ENCODE assay signal across 17 cellular contexts in genomic region chr7:23254051-23254681, GRCh38. TPM values are rescaled to one million over a fixed set of nuclear protein-coding genes. Genes with fewer than 3 reads are reported as not detected.
DNase-seq lines count a peak whose midpoint lies in the region; ATAC-seq, FAIRE-seq and TF ChIP-seq lines count a peak whose summit lies in the region.
"Had no signal": no experiment of that assay in that cellular context is flagged by ENCODE, and none has a peak within 500 bp of the region (broad histone marks: within the 10 kb centered on the region; RNA-seq: fewer than 3 reads in every experiment).

No MANE protein-coding gene starts in this region.

- H3K23me2 ChIP-seq in H9 (ENCODE audit: insufficient read length, low read depth, low read length, poor library complexity, severe bottlenecking) = no peaks in the 10 kb centered on the region

- DNase-seq in A549 (ENCODE audit: low read depth in 1 of 2, low spot score in 1 of 2) = no peak
- peak; percentile 20 for DNase-seq in LoVo (ENCODE audit: low spot score)
- DNase-seq in astrocyte (ENCODE audit: low read depth) = peak; percentile 57
- no peak for DNase-seq in mesenchymal stem cell
- no peak for DNase-seq in effector memory CD4-positive, alpha-beta T cell
- no peak for DNase-seq in H9
- DNase-seq: Caco-2, NCI-H2029, NCI-H510A treated with DMSO at 0.1 percent for 48 hours, Peyer's patch, SHP77 had no signal

- no peak for TF ChIP-seq RAD21 in A549 (conservative IDR thresholded peaks at IDR 0.05 in 1 of 2, IDR thresholded peaks at IDR 0.05 in 1 of 2)

- H3K9me3 Mint-ChIP-seq in astrocyte (ENCODE audit: unreplicated experiment) = peaks cover 4% of the 10 kb centered on the region
- H3K9me3 Mint-ChIP-seq in H9 = peaks cover 0 to 4% of the 10 kb centered on the region in 2 experiments; a peak in 1 of 5 replicates

- H3K4me3 ChIP-seq in A549 = no peak overlapping the region
- H3K4me3 ChIP-seq in astrocyte (ENCODE audit: insufficient read depth, low read depth, low read length) = no peak overlapping the region
- H3K4me3 ChIP-seq in mesenchymal stem cell (ENCODE audit: insufficient read depth in 1 of 2, low read depth in 1 of 2, low read length in 2 of 2) = no peak overlapping the region
- H3K4me3 ChIP-seq in effector memory CD4-positive, alpha-beta T cell (ENCODE audit: insufficient read depth, low read depth, low read length, poor library complexity, severe bottlenecking) = no peak overlapping the region
- H3K4me3 ChIP-seq: Peyer's patch had no signal

- ATAC-seq in A549 (peak; percentile 27 to 56; a peak in 3 of 6 replicates), GM19395 (IDR thresholded peaks at IDR 0.05; ENCODE audit: unreplicated experiment) (no peak)
- no peak for ATAC-seq in activated CD4-positive, CD25-positive, alpha-beta regulatory T cell treated with anti-CD3 and anti-CD28 coated beads, Interleukin-2, amount 50 U/mL, for 24 hours
- ATAC-seq: HCT116 had no signal

- H3K4me1 Mint-ChIP-seq in astrocyte (ENCODE audit: low read depth, unreplicated experiment) (no peaks in the 10 kb centered on the region), H9 (no peaks in the 10 kb centered on the region; a peak in 1 of 4 replicates)

- no peak overlapping the region for H2BK20ac ChIP-seq in H9 (ENCODE audit: low read depth, low read length, poor library complexity, severe bottlenecking)

- no peaks in the 10 kb centered on the region for H4K20me1 ChIP-seq in astrocyte (ENCODE audit: insufficient read depth, low read length)
- H4K20me1 ChIP-seq in H9 (ENCODE audit: control insufficient read depth, insufficient read depth, insufficient read length) = no peaks in the 10 kb centered on the region

- H3K79me1 ChIP-seq in mesenchymal stem cell (replicated peaks; ENCODE audit: low read length, poor library complexity, severe bottlenecking) (no peaks in the 10 kb centered on the region), H9 (ENCODE audit: insufficient read depth, low read depth, low read length, poor library complexity, severe bottlenecking) (no peaks in the 10 kb centered on the region)

- H3K9me3 ChIP-seq in A549 (0 out of 3 replicates have a peak, but pooled peaks cover 5% of the 10 kb centered on the region), astrocyte (ENCODE audit: insufficient read depth, low read depth, low read length) (no peaks in the 10 kb centered on the region), mesenchymal stem cell (ENCODE audit: control insufficient read depth, low read length) (peaks cover 4% of the 10 kb centered on the region), H9 (ENCODE audit: control insufficient read depth, low read depth, low read length) (no peaks in the 10 kb centered on the region)
- H3K9me3 ChIP-seq in effector memory CD4-positive, alpha-beta T cell (ENCODE audit: control insufficient read depth, low read length) = no peaks in the 10 kb centered on the region
- H3K9me3 ChIP-seq: Caco-2, Peyer's patch had no signal

- CTCF ChIA-PET in A549 (lab: Yijun Ruan, JAX) = interaction anchor here (0.9 to 1.9 kb wide), 6 partner anchors 8 to 694 kb away, joined by 3 to 9 read pairs (median 3); no protein-coding TSS in a partner anchor

- no peak overlapping the region for H2BK12ac ChIP-seq in mesenchymal stem cell (ENCODE audit: low read length in 2 of 2)
- H2BK12ac ChIP-seq in H9 (ENCODE audit: insufficient read length, low read depth, low read length) = no peak overlapping the region

- H4K8ac ChIP-seq in mesenchymal stem cell (ENCODE audit: low read length) (no peak overlapping the region), H9 (replicated peaks; ENCODE audit: insufficient read length, low read depth, low read length) (no peak overlapping the region)

- H3K56ac ChIP-seq in H9 (ENCODE audit: insufficient read length, low read depth, low read length) = no peak overlapping the region

- no peak overlapping the region for H3K23ac ChIP-seq in mesenchymal stem cell (ENCODE audit: low read length in 2 of 2)
- no peak overlapping the region for H3K23ac ChIP-seq in H9 (ENCODE audit: insufficient read length, low read depth, low read length)

- POLR2A ChIA-PET in A549 (lab: Yijun Ruan, JAX) = no interaction called here

- TF ChIP-seq CTCF in A549 (IDR thresholded peaks at IDR 0.05) (no peak), astrocyte (IDR thresholded peaks at IDR 0.05; ENCODE audit: insufficient read depth, low read depth, low read length) (no peak), H9 (conservative IDR thresholded peaks at IDR 0.05) (no peak)

- no peak overlapping the region for H3K14ac ChIP-seq in mesenchymal stem cell (ENCODE audit: low read length in 2 of 2)
- H3K14ac ChIP-seq in H9 (ENCODE audit: insufficient read depth, low read length) = no peak overlapping the region

- no peak overlapping the region for H3T11ph ChIP-seq in H9 (ENCODE audit: low read length)

- H2AK5ac ChIP-seq in mesenchymal stem cell (ENCODE audit: low read length, severe bottlenecking) (no peak overlapping the region), H9 (ENCODE audit: insufficient read length, low read length) (no peak overlapping the region)

- H3K79me2 ChIP-seq in astrocyte (ENCODE audit: insufficient read depth, low read length) (no peaks in the 10 kb centered on the region), H9 (ENCODE audit: insufficient read depth, low read length) (no peaks in the 10 kb centered on the region)

- H2BK15ac ChIP-seq in mesenchymal stem cell (ENCODE audit: low read depth, poor library complexity, severe bottlenecking) (no peak overlapping the region), H9 (ENCODE audit: low read depth, low read length) (no peak overlapping the region)

- no peaks in the 10 kb centered on the region for H3K36me3 ChIP-seq in astrocyte (ENCODE audit: insufficient read depth, low read length)
- H3K36me3 ChIP-seq in mesenchymal stem cell (ENCODE audit: control insufficient read depth in 1 of 2, insufficient read depth in 2 of 2, low read depth in 1 of 2, low read length in 2 of 2) = peaks cover 0 to 99% of the 10 kb centered on the region in 2 experiments
- H3K36me3 ChIP-seq in effector memory CD4-positive, alpha-beta T cell (ENCODE audit: control insufficient read depth, insufficient read depth, low read length) = no peaks in the 10 kb centered on the region
- H3K36me3 ChIP-seq: Peyer's patch had no signal

- no peak for TF ChIP-seq POLR2A in A549 (IDR thresholded peaks at IDR 0.05; ENCODE audit: low read length)

- H3K27ac Mint-ChIP-seq in astrocyte (ENCODE audit: unreplicated experiment) (no peak overlapping the region), H9 (no peak overlapping the region)
- H3K27ac Mint-ChIP-seq: CD14-positive monocyte had no signal

- H3K4me2 ChIP-seq in A549 (no peak overlapping the region), astrocyte (ENCODE audit: low read length) (peak overlapping the region; percentile 40), mesenchymal stem cell (ENCODE audit: low read length, poor library complexity, severe bottlenecking) (no peak overlapping the region), H9 (ENCODE audit: insufficient read depth, insufficient read length, low read length) (no peak overlapping the region)
- H3K4me2 ChIP-seq: KMS-11 had no signal

- no peak overlapping the region for H2AFZ ChIP-seq in astrocyte (ENCODE audit: low read depth, low read length)
- no peak overlapping the region for H2AFZ ChIP-seq in mesenchymal stem cell (ENCODE audit: low read depth, low read length)
- no peak overlapping the region for H2AFZ ChIP-seq in H9 (ENCODE audit: low read length)

- H3K4me1 ChIP-seq in A549 (no peaks in the 10 kb centered on the region), astrocyte (ENCODE audit: insufficient read depth, low read length) (no peaks in the 10 kb centered on the region), mesenchymal stem cell (ENCODE audit: control insufficient read depth, insufficient read depth, low read depth, low read length) (peaks cover 3% of the 10 kb centered on the region), H9 (ENCODE audit: insufficient read depth, low read length) (no peaks in the 10 kb centered on the region)
- no peaks in the 10 kb centered on the region for H3K4me1 ChIP-seq in effector memory CD4-positive, alpha-beta T cell (ENCODE audit: control insufficient read depth, insufficient read depth, low read length, poor library complexity, severe bottlenecking)
- H3K4me1 ChIP-seq: Caco-2, Peyer's patch had no signal

- H2BK120ac ChIP-seq in mesenchymal stem cell (ENCODE audit: low read depth, low read length) = no peak overlapping the region
- H2BK120ac ChIP-seq in H9 (ENCODE audit: low read depth, low read length, poor library complexity, severe bottlenecking) = no peak overlapping the region

- H3K18ac ChIP-seq in mesenchymal stem cell (ENCODE audit: low read depth in 1 of 2, low read length in 2 of 2) (no peak overlapping the region), H9 (ENCODE audit: insufficient read length, low read depth, low read length) (no peak overlapping the region)

- 37% methylated on average over 7 of the region's 7 CpGs for WGBS in A549 (ENCODE audit: missing lambda C conversion rate)
- WGBS in mesenchymal stem cell = 88% methylated on average over 7 of the region's 7 CpGs
- WGBS in H9 (ENCODE audit: extremely low coverage, insufficient read length, low lambda C conversion rate) = no CpG with 5 or more reads among the region's 7 CpGs

- no peak overlapping the region for H3K9ac ChIP-seq in astrocyte (ENCODE audit: low read length)
- H3K9ac ChIP-seq in mesenchymal stem cell (ENCODE audit: low read length) = no peak overlapping the region
- H3K9ac ChIP-seq in H9 (ENCODE audit: extremely low read depth, insufficient read length, low read length) = no peak overlapping the region
- H3K9ac ChIP-seq: KMS-11 had no signal

- H2BK5ac ChIP-seq in mesenchymal stem cell (ENCODE audit: low read depth, low read length, poor library complexity, severe bottlenecking) (no peak overlapping the region), H9 (ENCODE audit: insufficient read length, low read length) (no peak overlapping the region)

- H3K36me3 Mint-ChIP-seq in astrocyte (ENCODE audit: low read depth, unreplicated experiment) (no peaks in the 10 kb centered on the region), H9 (ENCODE audit: insufficient read depth in 1 of 3, low read depth in 3 of 3) (no peaks in the 10 kb centered on the region)

- H3K27ac ChIP-seq in A549 = no peak overlapping the region
- H3K27ac ChIP-seq in astrocyte (ENCODE audit: low read depth, low read length) = no peak overlapping the region
- H3K27ac ChIP-seq in mesenchymal stem cell (ENCODE audit: low read length, poor library complexity, severe bottlenecking) = peak overlapping the region; percentile 14
- no peak overlapping the region for H3K27ac ChIP-seq in effector memory CD4-positive, alpha-beta T cell (ENCODE audit: insufficient read depth, low read length, poor library complexity, severe bottlenecking)
- no peak overlapping the region for H3K27ac ChIP-seq in H9 (ENCODE audit: insufficient read length, low read depth, low read length)
- H3K27ac ChIP-seq: KMS-11, Peyer's patch had no signal

- H3K4me3 Mint-ChIP-seq in astrocyte (ENCODE audit: unreplicated experiment) = no peak overlapping the region
- no peak overlapping the region for H3K4me3 Mint-ChIP-seq in H9
- H3K4me3 Mint-ChIP-seq: CD14-positive monocyte had no signal

- H3K27me3 Mint-ChIP-seq in astrocyte (ENCODE audit: low read depth, unreplicated experiment) = peaks cover 5% of the 10 kb centered on the region
- H3K27me3 Mint-ChIP-seq in H9 (ENCODE audit: low read depth) = peaks cover 5% of the 10 kb centered on the region; the same call in 1 of the 2 replicates

- H4K91ac ChIP-seq in mesenchymal stem cell (ENCODE audit: low read length) = no peak overlapping the region
- H4K91ac ChIP-seq in H9 (ENCODE audit: insufficient read length, low read depth, low read length) = no peak overlapping the region

- FAIRE-seq in A549 (lab: Jason Lieb, UNC) (no peak), astrocyte (lab: Jason Lieb, UNC) (peak; percentile 75)
- FAIRE-seq: A204.1 had no signal

- H3K4ac ChIP-seq in mesenchymal stem cell (ENCODE audit: low read depth in 1 of 2, low read length in 2 of 2) (no peak overlapping the region), H9 (ENCODE audit: low read depth, low read length) (no peak overlapping the region)

- no peak for TF ChIP-seq EP300 in A549 (IDR thresholded peaks at IDR 0.05)

- H3K27me3 ChIP-seq in astrocyte (ENCODE audit: insufficient read depth, low read length) (peaks cover 3% of the 10 kb centered on the region), mesenchymal stem cell (ENCODE audit: control insufficient read depth in 1 of 2, insufficient read depth in 1 of 2, low read length in 2 of 2) (no peaks in the 10 kb centered on the region), H9 (ENCODE audit: insufficient read depth, low read length) (no peaks in the 10 kb centered on the region)
- no peaks in the 10 kb centered on the region for H3K27me3 ChIP-seq in effector memory CD4-positive, alpha-beta T cell (replicated peaks; ENCODE audit: control insufficient read depth, insufficient read depth, low read length, poor library complexity, severe bottlenecking)
- H3K27me3 ChIP-seq: Peyer's patch had no signal

- H4K5ac ChIP-seq in H9 (ENCODE audit: insufficient read length, low read depth, low read length) = no peak overlapping the region

RNA-seq across cellular contexts. Expression of gene GPNMB, which starts 7.6 kb away (rescaled TPM):
- 4.6 and 4.7 TPM in 2 replicates for polyA plus RNA-seq in A549 (2011; rRNA removed)
- polyA plus RNA-seq in A549 (2012; cell fraction: cytosol; rRNA removed) = 0.71 and 0.83 TPM in 2 replicates
- polyA plus RNA-seq in A549 (2012; cell fraction: nucleus; rRNA removed) = 0.20 and 0.54 TPM in 2 replicates
- 2.7 to 3.5 TPM (median 3.3 TPM) in 3 replicates for polyA plus RNA-seq in A549 (2017; fragmentation: RNase III; extraction: RNeasy Plus Mini Kit Qiagen cat#74134 plus additional on column Dnase treatment)
- polyA minus RNA-seq in A549 (2011; rRNA and poly(A)+ RNA removed) = 1.5 and 2.1 TPM in 2 replicates
- 0.82 and 0.91 TPM in 2 replicates for total RNA-seq in astrocyte
- 80.5 TPM for polyA plus RNA-seq in mesenchymal stem cell (2013, experiment 1 of 2)
- polyA plus RNA-seq in mesenchymal stem cell (2013, experiment 2 of 2) = 79.7 TPM
- 1.2 TPM in 2 replicates for total RNA-seq in H9 (2021)

RNA-seq across cellular contexts. Expression of gene MALSU1, which starts 45.0 kb away (rescaled TPM):
- polyA plus RNA-seq in A549 (2011; rRNA removed) (93.6 and 122 TPM in 2 replicates), A549 (2017; fragmentation: RNase III; extraction: RNeasy Plus Mini Kit Qiagen cat#74134 plus additional on column Dnase treatment) (91.9 to 102 TPM (median 101 TPM) in 3 replicates)
- 105 and 112 TPM in 2 replicates for polyA plus RNA-seq in A549 (2012; cell fraction: cytosol; rRNA removed)
- 43.8 and 57.6 TPM in 2 replicates for polyA plus RNA-seq in A549 (2012; cell fraction: nucleus; rRNA removed)
- 19.5 and 22.5 TPM in 2 replicates for polyA minus RNA-seq in A549 (2011; rRNA and poly(A)+ RNA removed)
- total RNA-seq in astrocyte (55.9 and 62.3 TPM in 2 replicates), H9 (2021) (78.3 and 83.4 TPM in 2 replicates)
- polyA plus RNA-seq in mesenchymal stem cell (2013, experiment 1 of 2) = 56.2 TPM
- polyA plus RNA-seq in mesenchymal stem cell (2013, experiment 2 of 2) = 61.1 TPM

Comparison
In these comparisons a context has a peak if more than half of its experiments do, and no peak if none do; other contexts are left out.
1. ATAC-seq: peak in A549 (2 of 2); none in GM19395 (single experiment) and activated CD4-positive, CD25-positive, alpha-beta regulatory T cell treated with anti-CD3 and anti-CD28 coated beads, Interleukin-2, amount 50 U/mL, for 24 hours (0 of 2).
2. DNase-seq: peak in LoVo (single experiment) and astrocyte (single experiment); none in A549 (0 of 2), mesenchymal stem cell (single experiment), effector memory CD4-positive, alpha-beta T cell (0 of 3) and H9 (single experiment).